25 cellular contexts compared by ENCODE assay signal in genomic region chr2:186533717-186534116, GRCh38. TPM values are rescaled to one million over a fixed set of nuclear protein-coding genes. Genes with fewer than 3 reads are reported as not detected.
A peak's percentile ranks its signal among the peaks of the same experiment; 100 is the strongest.
DNase-seq lines count a peak whose midpoint lies in the region; ATAC-seq, FAIRE-seq and TF ChIP-seq lines count a peak whose summit lies in the region.
"Had no signal": no experiment of that assay in that cellular context is flagged by ENCODE, and none has a peak within 500 bp of the region (broad histone marks: within the 10 kb centered on the region; RNA-seq: fewer than 3 reads in every experiment).

No MANE protein-coding gene starts in this region.

- no peaks in the 10 kb centered on the region for H3K9me1 ChIP-seq in K562 (ENCODE audit: control insufficient read depth, insufficient read depth, low read length)

- CTCF ChIA-PET in K562 (lab: Yijun Ruan, JAX; ENCODE audit: low intra/inter-chr PET ratio), result no interaction called here

- H3K9ac ChIP-seq in K562 (ENCODE audit: insufficient read depth in 1 of 2, low read depth in 2 of 2, low read length in 2 of 2) (no peak overlapping the region), liver (ENCODE audit: low read depth in 1 of 2, low read length in 2 of 2) (no peak overlapping the region)

- H3K4me1 ChIP-seq in K562 (replicated peaks in 1 of 2; ENCODE audit: control insufficient read depth in 2 of 2, insufficient read depth in 2 of 2, low read length in 2 of 2) (peaks cover 3 to 7% of the 10 kb centered on the region in 2 experiments; a peak in 3 of 5 replicates), liver (ENCODE audit: control insufficient read depth in 4 of 4, insufficient read depth in 4 of 4, low read length in 3 of 4) (peaks cover 0 to 6% (median 2%) of the 10 kb centered on the region in 4 donors)
- H3K4me1 ChIP-seq: colonic mucosa had no signal

- H3K79me2 ChIP-seq in K562 (ENCODE audit: control insufficient read depth, insufficient read depth, low read length), result no peaks in the 10 kb centered on the region

- in situ Hi-C loops in K562 (cut with MboI) (no loop called here), GM13976 (cut with MboI; ENCODE audit: low sequenced_read_pairs, unreplicated experiment) (no loop called here)

- 0 out of 2 replicates have a peak overlapping the region, but pooled peaks have one; percentile 73 for H2AFZ ChIP-seq in K562 (ENCODE audit: low read depth, low read length)

- no peak overlapping the region for H3K4me3 ChIP-seq in K562
- no peak overlapping the region for H3K4me3 ChIP-seq in liver (ENCODE audit: low read depth in 1 of 3, low read length in 3 of 3)
- H3K4me3 ChIP-seq: colonic mucosa, SK-N-MC, skin epidermis, tibial nerve had no signal

- POLR2A ChIA-PET in K562 (lab: Yijun Ruan, JAX), result interaction anchor here (1.1 to 1.4 kb wide), 3 partner anchors 14 to 48 kb away, joined by 3 to 5 read pairs (median 3); partner anchors contain the start of gene ZC3H15

- intact Hi-C loops in K562 (cut with micrococcal nuclease), result no loop called here

- FAIRE-seq in K562 (lab: Jason Lieb, UNC), result no peak

- no peak for TF ChIP-seq POLR2A in K562 (conservative IDR thresholded peaks at IDR 0.05)

- H4K20me1 ChIP-seq in K562 (replicated peaks; ENCODE audit: control insufficient read depth, insufficient read depth, low read length), result no peaks in the 10 kb centered on the region

- H3K27ac ChIP-seq in K562 (ENCODE audit: extremely low read depth, low read depth, low read length), result no peak overlapping the region
- H3K27ac ChIP-seq in liver (ENCODE audit: low read depth in 1 of 2, low read length in 2 of 2), result no peak overlapping the region
- H3K27ac ChIP-seq: HL-60, RWPE1, SK-N-MC, skin epidermis had no signal

- TF ChIP-seq CTCF in K562 (IDR thresholded peaks at IDR 0.05 in 2 of 3, conservative IDR thresholded peaks at IDR 0.05 in 1 of 3; ENCODE audit: insufficient read depth in 2 of 3, low read depth in 1 of 3, low read length in 3 of 3) (no peak), liver (IDR thresholded peaks at IDR 0.05; ENCODE audit: low read depth, low read length, missing input control) (no peak), GM13976 (IDR thresholded peaks at IDR 0.05; ENCODE audit: borderline replicate concordance, control extremely low read depth, extremely low read depth, insufficient read depth, missing control alignments) (no peak)

- TF ChIP-seq RAD21 in K562 (CRISPR knock-in tag; conservative IDR thresholded peaks at IDR 0.05 in 1 of 2, IDR thresholded peaks at IDR 0.05 in 1 of 2) (no peak), liver (IDR thresholded peaks at IDR 0.05) (no peak)

- ATAC-seq in K562 (0 out of 3 replicates have a peak, but pooled peaks have one; percentile 5), GM21717 (IDR thresholded peaks at IDR 0.05; ENCODE audit: unreplicated experiment) (no peak), HG02759 (IDR thresholded peaks at IDR 0.05; ENCODE audit: unreplicated experiment) (no peak)
- ATAC-seq: activated CD8-positive, alpha-beta T cell treated with anti-CD3 and anti-CD28 coated beads, Interleukin-2, amount 10 ng/mL, durations not matched to agents 7 days and 5 days; activated naive CD4-positive, alpha-beta T cell treated with anti-CD3 and anti-CD28 coated beads, Interleukin-2, amount 50 U/mL, for 72 hours; effector memory CD8-positive, alpha-beta T cell had no signal

- TF ChIP-seq EP300 in K562 (IDR thresholded peaks at IDR 0.05; ENCODE audit: low read length), result no peak

- H3K36me3 ChIP-seq in K562 (ENCODE audit: control insufficient read depth, insufficient read depth, low read length), result no peaks in the 10 kb centered on the region
- no peaks in the 10 kb centered on the region for H3K36me3 ChIP-seq in liver (ENCODE audit: control insufficient read depth in 4 of 4, insufficient read depth in 3 of 4, low read depth in 1 of 4, low read length in 3 of 4)
- H3K36me3 ChIP-seq: colonic mucosa, tibial nerve had no signal

- no peaks in the 10 kb centered on the region for H3K27me3 ChIP-seq in K562 (ENCODE audit: control insufficient read depth in 2 of 2, insufficient read depth in 2 of 2, low read length in 2 of 2)
- H3K27me3 ChIP-seq in liver (ENCODE audit: control insufficient read depth in 4 of 4, insufficient read depth in 4 of 4, low read length in 3 of 4), result no peaks in the 10 kb centered on the region
- H3K27me3 ChIP-seq: colonic mucosa, tibial nerve had no signal

- H3K9me3 ChIP-seq in K562 (replicated peaks; ENCODE audit: control insufficient read depth, insufficient read depth, low read depth, low read length), result no peaks in the 10 kb centered on the region
- H3K9me3 ChIP-seq in liver (ENCODE audit: control insufficient read depth in 4 of 4, low read length in 3 of 4), result no peaks in the 10 kb centered on the region
- H3K9me3 ChIP-seq: colonic mucosa, tibial nerve had no signal

- no TSS peak for BruUV-seq in K562 (replicated peaks; lab: Mats Ljungman, UMichigan)

- H3K4me2 ChIP-seq in K562 (ENCODE audit: insufficient read depth, low read length), result no peak overlapping the region

- DNase-seq in HuH-7 (ENCODE audit: low spot score) (peak; percentile 14), K562 (ENCODE audit: extremely low read depth in 1 of 4, low spot score in 3 of 4) (no peak), smooth muscle cell of the brain vasculature (ENCODE audit: low read depth, low spot score) (peak; percentile 15), GM13976 (ENCODE audit: low spot score) (no peak)
- DNase-seq: activated CD4-positive, alpha-beta T cell treated with anti-CD3 and anti-CD28 coated beads for 1 hour; activated CD8-positive, alpha-beta T cell treated with anti-CD3 and anti-CD28 coated beads, Interleukin-2, amount 10 ng/mL, durations not matched to agents 7 days and 5 days; activated T-cell treated with anti-CD3 and anti-CD28 coated beads for 4 hours; Calu3; colonic mucosa; effector memory CD8-positive, alpha-beta T cell; IMR-90; NCI-H2081; NCI-H446; NCI-H82; nucleus accumbens; stimulated activated CD4-positive, alpha-beta T cell treated with anti-CD3 and anti-CD28 coated beads, Interleukin-2, amount 100 ng/mL, for 24 hours had no signal

TF ChIP-seq in liver, 16 proteins besides CTCF, POLR2A, EP300 and RAD21 (continues in another document):
- TF ChIP-seq FOXA1 (IDR thresholded peaks at IDR 0.05), result no peak
- no peak for TF ChIP-seq ZBTB33 (IDR thresholded peaks at IDR 0.05)
- TF ChIP-seq YY1 (IDR thresholded peaks at IDR 0.05), result no peak
- TF ChIP-seq FOXA2 (IDR thresholded peaks at IDR 0.05), result peak; percentile 21
- peak; percentile 76 for TF ChIP-seq SP1 (IDR thresholded peaks at IDR 0.05)

RNA-seq across cellular contexts. Expression of gene ZC3H15, which starts 47.7 kb away (rescaled TPM):
- total RNA-seq in K562 (2011; cell fraction: chromatin; rRNA removed; ENCODE audit: low replicate concordance), result 42.4 and 165 TPM in 2 replicates
- total RNA-seq in K562 (2011; cell fraction: nucleolus; rRNA removed), result 17.0 and 27.1 TPM in 2 replicates
- 58.4 and 78.7 TPM in 2 replicates for total RNA-seq in K562 (2011; cell fraction: nucleoplasm; rRNA removed)
- total RNA-seq in K562 (2014; rRNA removed), result 121 and 156 TPM in 2 replicates
- total RNA-seq in K562 (2014; rRNA removed; fragmentation: Illumina TruSeq; extraction: Trizol), result 236 and 258 TPM in 2 replicates
- total RNA-seq in K562 (2015; rRNA removed; fragmentation: Illumina TruSeq; extraction: Trizol), result 196 and 209 TPM in 2 replicates
- 122 and 132 TPM in 2 replicates for total RNA-seq in K562 (2021)
- 145 and 211 TPM in 2 replicates for polyA plus RNA-seq in K562 (2011; rRNA removed)
- polyA plus RNA-seq in K562 (2011; cell fraction: cytosol; rRNA removed), result 32.2 and 67.4 TPM in 2 replicates
- 47.3 and 75.8 TPM in 2 replicates for polyA plus RNA-seq in K562 (2011; cell fraction: nucleus; rRNA removed)
- polyA plus RNA-seq in K562 (2012), result 104 and 142 TPM in 2 replicates
- 227 and 286 TPM in 2 replicates for polyA plus RNA-seq in K562 (2014; fragmentation: Illumina TruSeq; extraction: Trizol)
- polyA plus RNA-seq in K562 (2014; fragmentation: Nextera tagmentation; extraction: Ambion mirVana), result 100 to 1,000 TPM; 182 to 186 TPM
- 182 and 189 TPM in 2 replicates for polyA plus RNA-seq in K562 (2014; rRNA removed)
- 224 and 232 TPM in 2 replicates for polyA minus RNA-seq in K562 (2011; rRNA and poly(A)+ RNA removed)
- polyA minus RNA-seq in K562 (2011; cell fraction: cytosol; rRNA and poly(A)+ RNA removed), result 70.7 and 73.4 TPM in 2 replicates
- 34.3 and 68.2 TPM in 2 replicates for polyA minus RNA-seq in K562 (2011; cell fraction: nucleus; rRNA and poly(A)+ RNA removed)
- total RNA-seq in liver, result 10 to 100 TPM; 30.2 to 37.1 TPM
- polyA plus RNA-seq in liver, result 10 to 100 TPM; 29.6 to 63.5 TPM

RNA-seq across cellular contexts. Expression of gene ITGAV, which starts 56.1 kb away (rescaled TPM):
- 44.5 and 102 TPM in 2 replicates for total RNA-seq in K562 (2011; cell fraction: chromatin; rRNA removed; ENCODE audit: low replicate concordance)
- 19.5 and 40.0 TPM in 2 replicates for total RNA-seq in K562 (2011; cell fraction: nucleolus; rRNA removed)
- total RNA-seq in K562 (2011; cell fraction: nucleoplasm; rRNA removed), result 34.2 and 43.0 TPM in 2 replicates
- total RNA-seq in K562 (2014; rRNA removed) (10.4 and 10.7 TPM in 2 replicates), K562 (2014; rRNA removed; fragmentation: Illumina TruSeq; extraction: Trizol) (17.6 and 18.4 TPM in 2 replicates), K562 (2015; rRNA removed; fragmentation: Illumina TruSeq; extraction: Trizol) (16.2 and 16.5 TPM in 2 replicates), K562 (2021) (15.5 and 17.7 TPM in 2 replicates), liver (10 to 100 TPM; 15.4 to 31.3 TPM)
- polyA plus RNA-seq in K562 (2011; rRNA removed) (16.2 and 16.3 TPM in 2 replicates), K562 (2014; fragmentation: Illumina TruSeq; extraction: Trizol) (8.5 and 10.3 TPM in 2 replicates), K562 (2014; fragmentation: Nextera tagmentation; extraction: Ambion mirVana) (1 to 10 TPM; 3.7 to 4.6 TPM), K562 (2014; rRNA removed) (7.4 and 8.8 TPM in 2 replicates), liver (1 to 10 TPM; 6.6 to 8.7 TPM)
- polyA plus RNA-seq in K562 (2011; cell fraction: cytosol; rRNA removed), result 3.6 and 7.9 TPM in 2 replicates
- 29.1 and 37.9 TPM in 2 replicates for polyA plus RNA-seq in K562 (2011; cell fraction: nucleus; rRNA removed)
- polyA plus RNA-seq in K562 (2012), result 8.4 and 15.6 TPM in 2 replicates
- polyA minus RNA-seq in K562 (2011; rRNA and poly(A)+ RNA removed), result 32.1 and 40.9 TPM in 2 replicates
- polyA minus RNA-seq in K562 (2011; cell fraction: cytosol; rRNA and poly(A)+ RNA removed), result 16.9 and 21.9 TPM in 2 replicates
- polyA minus RNA-seq in K562 (2011; cell fraction: nucleus; rRNA and poly(A)+ RNA removed), result 25.4 and 40.0 TPM in 2 replicates

Comparison
In these comparisons a context has a peak if more than half of its experiments do, and no peak if none do; other contexts are left out.
1. DNase-seq: peak in HuH-7 (single experiment) and smooth muscle cell of the brain vasculature (single experiment); none in K562 (0 of 4) and GM13976 (single experiment).